In the genomic region with DNA sequence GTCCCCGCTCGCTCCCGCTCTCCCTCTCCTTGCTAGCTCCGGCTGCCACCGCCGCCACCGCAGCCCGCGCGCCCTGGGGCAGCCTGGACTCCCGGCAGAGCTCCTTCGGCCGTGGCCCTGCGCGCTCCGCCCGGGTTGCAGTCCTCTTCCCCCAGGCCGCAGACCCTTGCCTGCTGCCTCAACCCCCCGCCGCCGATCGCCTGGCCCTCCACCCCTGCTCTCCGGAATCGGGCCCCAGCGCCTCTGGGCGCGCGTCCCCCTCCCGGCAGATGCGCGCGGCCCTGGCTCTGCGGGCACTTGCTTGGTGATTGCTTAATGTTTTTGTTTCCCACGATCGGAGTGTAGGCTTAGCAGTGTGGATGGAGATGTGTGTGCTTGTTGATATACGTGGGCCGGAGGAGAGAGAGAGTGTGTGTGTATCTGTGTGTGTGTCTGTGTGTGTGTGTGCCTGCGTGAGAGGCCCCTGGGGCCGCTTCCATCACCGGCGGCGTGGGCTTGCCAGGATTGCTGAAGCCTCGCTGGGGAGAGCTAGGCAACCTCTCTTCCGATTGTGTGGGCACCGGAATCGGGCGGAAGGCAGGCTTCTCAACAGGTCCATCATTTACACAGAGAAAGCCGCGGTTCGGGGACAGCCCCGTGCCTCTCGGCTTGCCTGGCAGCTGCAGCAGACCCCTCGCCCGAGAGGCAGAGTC, we compare ENCODE assay signal across 8 cellular contexts. TPM values are rescaled to one million over a fixed set of nuclear protein-coding genes. Genes with fewer than 3 reads are reported as not detected.
DNase-seq lines count a peak whose midpoint lies in the region; ATAC-seq and FAIRE-seq lines count a peak whose summit lies in the region.

No MANE protein-coding gene starts in this region.

- no peak for ATAC-seq in HG03342 (IDR thresholded peaks at IDR 0.05; ENCODE audit: unreplicated experiment)
- no peak for ATAC-seq in GM18907 (IDR thresholded peaks at IDR 0.05; ENCODE audit: unreplicated experiment)

- H3K9me3 ChIP-seq in skeletal muscle tissue (ENCODE audit: control insufficient read depth in 3 of 3, low read length in 3 of 3): no peaks in the 10 kb centered on the region

- H3K27me3 Mint-ChIP-seq in activated naive CD8-positive, alpha-beta T cell: peaks cover 29% of the 10 kb centered on the region

- H3K4me1 Mint-ChIP-seq in activated naive CD8-positive, alpha-beta T cell (ENCODE audit: low read depth): peaks cover 20% of the 10 kb centered on the region

- no peak for FAIRE-seq in urothelium cell line (lab: Jason Lieb, UNC)

- no peaks in the 10 kb centered on the region for H3K9me3 Mint-ChIP-seq in activated naive CD8-positive, alpha-beta T cell (ENCODE audit: low read depth)

- H3K4me3 ChIP-seq in skeletal muscle tissue (ENCODE audit: low read length in 3 of 3): peak overlapping the region; percentile 31 to 71 (median 58)

- peak overlapping the region; percentile 84 for H3K4me3 Mint-ChIP-seq in activated naive CD8-positive, alpha-beta T cell

- no peak overlapping the region for H3K27ac ChIP-seq in skeletal muscle tissue (ENCODE audit: low read depth, low read length)

- peaks cover 0 to 4% (median 0%) of the 10 kb centered on the region in 3 donors for H3K36me3 ChIP-seq in skeletal muscle tissue (ENCODE audit: control insufficient read depth in 3 of 3, insufficient read depth in 3 of 3, low read length in 3 of 3)

- peak overlapping the region; percentile 54 for H3K27ac Mint-ChIP-seq in activated naive CD8-positive, alpha-beta T cell

- H3K9ac ChIP-seq in skeletal muscle tissue (ENCODE audit: low read depth in 1 of 3, low read length in 3 of 3): no peak overlapping the region

- H3K27me3 ChIP-seq in skeletal muscle tissue (ENCODE audit: control insufficient read depth in 3 of 3, insufficient read depth in 3 of 3, low read length in 3 of 3): peaks cover 36 to 45% (median 39%) of the 10 kb centered on the region in 3 donors

- H3K4me1 ChIP-seq in skeletal muscle tissue (ENCODE audit: control insufficient read depth in 3 of 3, insufficient read depth in 3 of 3, low read length in 3 of 3): peaks cover 20 to 22% (median 21%) of the 10 kb centered on the region in 3 donors

- H3K36me3 Mint-ChIP-seq in activated naive CD8-positive, alpha-beta T cell: no peaks in the 10 kb centered on the region

- peak in 9 of 14 donors; percentile 8 to 71 (median 26) for DNase-seq in C1 segment of cervical spinal cord (lab: John Stamatoyannopoulos, UW)
- DNase-seq in MV-4-11 (lab: John Stamatoyannopoulos, UW): peak; percentile 40
- peak in 29 of 51 donors; percentile 8 to 63 (median 34) for DNase-seq in hypothalamus (lab: John Stamatoyannopoulos, UW)
- DNase-seq in urothelium cell line (ENCODE audit: low spot score): no peak

RNA-seq across cellular contexts. Expression of gene INHBB, which starts 0.9 kb away (rescaled TPM):
- total RNA-seq in skeletal muscle tissue: 1.0 TPM
